ENCODE assay signal across 2 cellular contexts in the genomic region with DNA sequence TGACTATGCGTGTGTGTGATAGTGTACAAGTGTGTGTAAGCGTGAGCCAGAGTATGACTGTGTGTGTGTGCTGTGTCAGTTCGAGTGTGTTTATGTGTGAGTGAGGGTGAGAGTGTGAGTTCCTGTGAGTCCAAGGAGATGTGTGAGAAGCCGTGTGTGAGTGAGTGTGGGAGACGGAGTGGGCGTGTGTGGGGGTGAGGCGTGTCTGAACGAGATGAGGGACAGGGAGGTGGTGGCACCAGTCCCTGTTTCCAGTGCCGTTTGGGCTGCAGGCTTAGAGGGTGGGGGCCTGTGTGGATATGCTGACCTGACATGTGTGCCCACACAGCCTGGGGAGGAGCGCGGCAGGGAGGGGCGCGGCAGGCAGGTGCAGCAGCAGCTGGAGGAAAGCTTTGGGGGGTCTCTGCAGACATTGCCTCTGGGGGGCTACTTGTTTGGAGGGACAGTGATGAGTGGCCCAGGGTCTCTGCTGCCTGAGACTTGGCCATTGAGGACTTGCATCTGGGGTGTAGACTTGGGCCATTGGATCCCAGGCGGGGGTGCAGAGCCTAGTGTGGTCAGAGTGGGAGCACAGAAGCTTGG.
A peak's percentile ranks its signal among the peaks of the same experiment; 100 is the strongest.
TF ChIP-seq lines count a peak whose summit lies in the region.

No MANE protein-coding gene starts in this region.

TF ChIP-seq in GM23338, 12 proteins besides CTCF, POLR2A, EP300 and RAD21:
- TF ChIP-seq, protein P1, sequence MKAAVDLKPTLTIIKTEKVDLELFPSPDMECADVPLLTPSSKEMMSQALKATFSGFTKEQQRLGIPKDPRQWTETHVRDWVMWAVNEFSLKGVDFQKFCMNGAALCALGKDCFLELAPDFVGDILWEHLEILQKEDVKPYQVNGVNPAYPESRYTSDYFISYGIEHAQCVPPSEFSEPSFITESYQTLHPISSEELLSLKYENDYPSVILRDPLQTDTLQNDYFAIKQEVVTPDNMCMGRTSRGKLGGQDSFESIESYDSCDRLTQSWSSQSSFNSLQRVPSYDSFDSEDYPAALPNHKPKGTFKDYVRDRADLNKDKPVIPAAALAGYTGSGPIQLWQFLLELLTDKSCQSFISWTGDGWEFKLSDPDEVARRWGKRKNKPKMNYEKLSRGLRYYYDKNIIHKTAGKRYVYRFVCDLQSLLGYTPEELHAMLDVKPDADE (IDR thresholded peaks at IDR 0.05) = no peak
- TF ChIP-seq STAT1 (IDR thresholded peaks at IDR 0.05; ENCODE audit: unreplicated experiment) (no peak), JUNB (IDR thresholded peaks at IDR 0.05; ENCODE audit: unreplicated experiment) (no peak), NANOG (IDR thresholded peaks at IDR 0.05; ENCODE audit: borderline replicate concordance) (no peak)

TF ChIP-seq in K562, 482 proteins besides CTCF, POLR2A, EP300 and RAD21:
- TF ChIP-seq, protein P2, sequence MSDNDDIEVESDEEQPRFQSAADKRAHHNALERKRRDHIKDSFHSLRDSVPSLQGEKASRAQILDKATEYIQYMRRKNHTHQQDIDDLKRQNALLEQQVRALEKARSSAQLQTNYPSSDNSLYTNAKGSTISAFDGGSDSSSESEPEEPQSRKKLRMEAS (CRISPR knock-in tag; IDR thresholded peaks at IDR 0.05) = no peak
- TF ChIP-seq BRCA1 (IDR thresholded peaks at IDR 0.05) = no peak
- TF ChIP-seq BRCA1 (CRISPR knock-in tag; IDR thresholded peaks at IDR 0.05) = no peak
- no peak for TF ChIP-seq NR4A1 (CRISPR knock-in tag; IDR thresholded peaks at IDR 0.05)
- TF ChIP-seq NR4A1 (tag; IDR thresholded peaks at IDR 0.05) = no peak
- no peak for TF ChIP-seq CBFB (CRISPR knock-in tag; IDR thresholded peaks at IDR 0.05)
- TF ChIP-seq PHB (CRISPR knock-in tag; IDR thresholded peaks at IDR 0.05) = no peak
- TF ChIP-seq HDGF (IDR thresholded peaks at IDR 0.05) = no peak
- TF ChIP-seq EGR1 (conservative IDR thresholded peaks at IDR 0.05) = peak; percentile 17; the same call in 1 of the 2 replicates
- TF ChIP-seq FOXK1 (CRISPR knock-in tag; IDR thresholded peaks at IDR 0.05; ENCODE audit: borderline replicate concordance) = no peak
- 0 out of 2 replicates have a peak, but pooled peaks have one; percentile 60 for TF ChIP-seq MCM3 (IDR thresholded peaks at IDR 0.05)
TF ChIP-seq in K562: peak in this region for 2.
